In genomic region chr12:6573001-6573400, GRCh38 we compare ENCODE assay signal across 19 cellular contexts. TPM values are rescaled to one million over a fixed set of nuclear protein-coding genes. Genes with fewer than 3 reads are reported as not detected.
DNase-seq lines count a peak whose midpoint lies in the region; ATAC-seq and TF ChIP-seq lines count a peak whose summit lies in the region.
"Had no signal": no experiment of that assay in that cellular context is flagged by ENCODE, and none has a peak within 500 bp of the region (broad histone marks: within the 10 kb centered on the region; RNA-seq: fewer than 3 reads in every experiment).

No MANE protein-coding gene starts in this region.

- H3K27me3 ChIP-seq in body of pancreas, result no peaks in the 10 kb centered on the region

- no peaks in the 10 kb centered on the region for H3K27me3 Mint-ChIP-seq in activated CD4-positive, alpha-beta memory T cell treated with anti-CD3 and anti-CD28 coated beads for 36 hours
- no peaks in the 10 kb centered on the region for H3K27me3 Mint-ChIP-seq in activated CD4-positive, alpha-beta memory T cell treated with anti-CD3 and anti-CD28 coated beads, Interleukin-2, amount 10 ng/mL, durations not matched to agents 7 days and 5 days
- no peaks in the 10 kb centered on the region for H3K27me3 Mint-ChIP-seq in stimulated activated naive CD8-positive, alpha-beta T cell treated with anti-CD3 and anti-CD28 coated beads, Interleukin-15, Interleukin-2, amounts not matched to agents 100 ng/mL and 50 ng/mL, for 24 hours
- no peaks in the 10 kb centered on the region for H3K27me3 Mint-ChIP-seq in stimulated activated naive CD8-positive, alpha-beta T cell treated with anti-CD3 and anti-CD28 coated beads, Interleukin-15, amount 100 ng/mL, for 72 hours
- H3K27me3 Mint-ChIP-seq in glutamatergic neuron (ENCODE audit: unreplicated experiment), result peaks cover 1% of the 10 kb centered on the region

- H3K4me3 ChIP-seq in body of pancreas, result no peak overlapping the region
- H3K4me3 ChIP-seq: GM23248 had no signal

- DNase-seq in activated CD4-positive, alpha-beta memory T cell treated with anti-CD3 and anti-CD28 coated beads for 36 hours, result no peak
- DNase-seq in activated CD4-positive, alpha-beta memory T cell treated with anti-CD3 and anti-CD28 coated beads, Interleukin-2, amount 10 ng/mL, durations not matched to agents 7 days and 5 days, result no peak
- no peak for DNase-seq in stimulated activated naive CD8-positive, alpha-beta T cell treated with anti-CD3 and anti-CD28 coated beads, Interleukin-15, amount 100 ng/mL, for 72 hours
- no peak for DNase-seq in glutamatergic neuron
- DNase-seq in GM19240 (ENCODE audit: insufficient read length, low spot score), result no peak
- DNase-seq in inferior parietal cortex (ENCODE audit: extremely low spot score), result no peak
- no peak for DNase-seq in body of pancreas
- DNase-seq: C1 segment of cervical spinal cord, DND-41, GDM1, GM23248, HCEC 1CT, NCI-H1048, NCI-H146, NCI-H2081 treated with DMSO at 0.1 percent for 48 hours, NCI-H226, NCI-H526 treated with DMSO at 0.1 percent for 48 hours, SHP77 had no signal

- POLR2A ChIA-PET in activated CD4-positive, alpha-beta memory T cell treated with anti-CD3 and anti-CD28 coated beads for 36 hours (lab: Charles Lee), result no interaction called here
- POLR2A ChIA-PET in activated CD4-positive, alpha-beta memory T cell treated with anti-CD3 and anti-CD28 coated beads, Interleukin-2, amount 10 ng/mL, durations not matched to agents 7 days and 5 days (lab: Charles Lee), result interaction anchor here (1.6 kb wide), 1 partner anchor 33 kb away, joined by 6 read pairs; no protein-coding TSS in a partner anchor

- 84 to 93% methylated on average over 8 of the region's 8 CpGs for WGBS in body of pancreas, 2 donors

- H3K4me1 Mint-ChIP-seq in activated CD4-positive, alpha-beta memory T cell treated with anti-CD3 and anti-CD28 coated beads for 36 hours (ENCODE audit: low read depth), result peaks cover 52% of the 10 kb centered on the region
- H3K4me1 Mint-ChIP-seq in activated CD4-positive, alpha-beta memory T cell treated with anti-CD3 and anti-CD28 coated beads, Interleukin-2, amount 10 ng/mL, durations not matched to agents 7 days and 5 days, result peaks cover 47% of the 10 kb centered on the region
- H3K4me1 Mint-ChIP-seq in stimulated activated naive CD8-positive, alpha-beta T cell treated with anti-CD3 and anti-CD28 coated beads, Interleukin-15, Interleukin-2, amounts not matched to agents 100 ng/mL and 50 ng/mL, for 24 hours (ENCODE audit: low read depth), result peaks cover 37% of the 10 kb centered on the region
- peaks cover 28% of the 10 kb centered on the region for H3K4me1 Mint-ChIP-seq in stimulated activated naive CD8-positive, alpha-beta T cell treated with anti-CD3 and anti-CD28 coated beads, Interleukin-15, amount 100 ng/mL, for 72 hours
- H3K4me1 Mint-ChIP-seq in glutamatergic neuron (ENCODE audit: low read depth, unreplicated experiment), result peaks cover 11% of the 10 kb centered on the region

- H3K4me1 ChIP-seq in body of pancreas, result peaks cover 17% of the 10 kb centered on the region

- H3K27ac Mint-ChIP-seq in activated CD4-positive, alpha-beta memory T cell treated with anti-CD3 and anti-CD28 coated beads for 36 hours, result peak overlapping the region; percentile 47
- no peak overlapping the region for H3K27ac Mint-ChIP-seq in activated CD4-positive, alpha-beta memory T cell treated with anti-CD3 and anti-CD28 coated beads, Interleukin-2, amount 10 ng/mL, durations not matched to agents 7 days and 5 days
- peak overlapping the region; percentile 31 for H3K27ac Mint-ChIP-seq in stimulated activated naive CD8-positive, alpha-beta T cell treated with anti-CD3 and anti-CD28 coated beads, Interleukin-15, Interleukin-2, amounts not matched to agents 100 ng/mL and 50 ng/mL, for 24 hours
- H3K27ac Mint-ChIP-seq in stimulated activated naive CD8-positive, alpha-beta T cell treated with anti-CD3 and anti-CD28 coated beads, Interleukin-15, amount 100 ng/mL, for 72 hours, result no peak overlapping the region
- H3K27ac Mint-ChIP-seq in glutamatergic neuron (ENCODE audit: unreplicated experiment), result no peak overlapping the region

- no peak overlapping the region for H3K4me3 Mint-ChIP-seq in activated CD4-positive, alpha-beta memory T cell treated with anti-CD3 and anti-CD28 coated beads for 36 hours
- no peak overlapping the region for H3K4me3 Mint-ChIP-seq in activated CD4-positive, alpha-beta memory T cell treated with anti-CD3 and anti-CD28 coated beads, Interleukin-2, amount 10 ng/mL, durations not matched to agents 7 days and 5 days
- no peak overlapping the region for H3K4me3 Mint-ChIP-seq in stimulated activated naive CD8-positive, alpha-beta T cell treated with anti-CD3 and anti-CD28 coated beads, Interleukin-15, Interleukin-2, amounts not matched to agents 100 ng/mL and 50 ng/mL, for 24 hours
- H3K4me3 Mint-ChIP-seq in stimulated activated naive CD8-positive, alpha-beta T cell treated with anti-CD3 and anti-CD28 coated beads, Interleukin-15, amount 100 ng/mL, for 72 hours, result no peak overlapping the region
- peak overlapping the region; percentile 14 for H3K4me3 Mint-ChIP-seq in glutamatergic neuron (ENCODE audit: unreplicated experiment)

- no peak overlapping the region for H3K27ac ChIP-seq in body of pancreas
- H3K27ac ChIP-seq: GM23248 had no signal

- peaks cover 63% of the 10 kb centered on the region for H3K36me3 Mint-ChIP-seq in activated CD4-positive, alpha-beta memory T cell treated with anti-CD3 and anti-CD28 coated beads for 36 hours
- peaks cover 71% of the 10 kb centered on the region for H3K36me3 Mint-ChIP-seq in activated CD4-positive, alpha-beta memory T cell treated with anti-CD3 and anti-CD28 coated beads, Interleukin-2, amount 10 ng/mL, durations not matched to agents 7 days and 5 days (ENCODE audit: low read depth)
- peaks cover 74% of the 10 kb centered on the region for H3K36me3 Mint-ChIP-seq in stimulated activated naive CD8-positive, alpha-beta T cell treated with anti-CD3 and anti-CD28 coated beads, Interleukin-15, Interleukin-2, amounts not matched to agents 100 ng/mL and 50 ng/mL, for 24 hours (ENCODE audit: low read depth)
- H3K36me3 Mint-ChIP-seq in glutamatergic neuron (ENCODE audit: unreplicated experiment), result peaks cover 5% of the 10 kb centered on the region

- H3K9me3 ChIP-seq in body of pancreas, result no peaks in the 10 kb centered on the region

- no peak for TF ChIP-seq POLR2A in body of pancreas (IDR thresholded peaks at IDR 0.05)

- TF ChIP-seq CTCF in glutamatergic neuron (IDR thresholded peaks at IDR 0.05; ENCODE audit: partially characterized antibody, unreplicated experiment) (no peak), body of pancreas (IDR thresholded peaks at IDR 0.05) (no peak)

- no peak for ATAC-seq in stimulated activated naive CD8-positive, alpha-beta T cell treated with anti-CD3 and anti-CD28 coated beads, Interleukin-15, amount 100 ng/mL, for 72 hours
- no peak for ATAC-seq in body of pancreas

- CTCF ChIA-PET in activated CD4-positive, alpha-beta memory T cell treated with anti-CD3 and anti-CD28 coated beads for 36 hours (lab: Charles Lee), result interaction anchor here (1.1 to 1.3 kb wide), 2 partner anchors 9 to 19 kb away, joined by 5 to 8 read pairs; no protein-coding TSS in a partner anchor
- CTCF ChIA-PET in activated CD4-positive, alpha-beta memory T cell treated with anti-CD3 and anti-CD28 coated beads, Interleukin-2, amount 10 ng/mL, durations not matched to agents 7 days and 5 days (lab: Charles Lee), result interaction anchor here (0.9 kb wide), 1 partner anchor 19 kb away, joined by 4 read pairs; no protein-coding TSS in a partner anchor

- peaks cover 15 to 49% of the 10 kb centered on the region in 2 donors for H3K36me3 ChIP-seq in body of pancreas (replicated peaks in 1 of 2; ENCODE audit: insufficient read depth in 1 of 2, low read depth in 2 of 2)

- intact Hi-C loops in activated CD4-positive, alpha-beta memory T cell treated with anti-CD3 and anti-CD28 coated beads for 36 hours (cut with micrococcal nuclease), result no loop called here
- intact Hi-C loops in body of pancreas (cut with DNase I), result no loop called here

- H3K9me3 Mint-ChIP-seq in activated CD4-positive, alpha-beta memory T cell treated with anti-CD3 and anti-CD28 coated beads for 36 hours, result no peaks in the 10 kb centered on the region
- no peaks in the 10 kb centered on the region for H3K9me3 Mint-ChIP-seq in activated CD4-positive, alpha-beta memory T cell treated with anti-CD3 and anti-CD28 coated beads, Interleukin-2, amount 10 ng/mL, durations not matched to agents 7 days and 5 days
- no peaks in the 10 kb centered on the region for H3K9me3 Mint-ChIP-seq in stimulated activated naive CD8-positive, alpha-beta T cell treated with anti-CD3 and anti-CD28 coated beads, Interleukin-15, Interleukin-2, amounts not matched to agents 100 ng/mL and 50 ng/mL, for 24 hours
- no peaks in the 10 kb centered on the region for H3K9me3 Mint-ChIP-seq in stimulated activated naive CD8-positive, alpha-beta T cell treated with anti-CD3 and anti-CD28 coated beads, Interleukin-15, amount 100 ng/mL, for 72 hours
- peaks cover 18% of the 10 kb centered on the region for H3K9me3 Mint-ChIP-seq in glutamatergic neuron (ENCODE audit: unreplicated experiment)

RNA-seq across cellular contexts. Expression of gene NOP2, which starts 4.9 kb away (rescaled TPM):
- total RNA-seq in activated CD4-positive, alpha-beta memory T cell treated with anti-CD3 and anti-CD28 coated beads for 36 hours, result 10 to 100 TPM; 74.9 to 82.2 TPM
- total RNA-seq in activated CD4-positive, alpha-beta memory T cell treated with anti-CD3 and anti-CD28 coated beads, Interleukin-2, amount 10 ng/mL, durations not matched to agents 7 days and 5 days, result 10 to 100 TPM; 46.5 to 50.9 TPM
- total RNA-seq in glutamatergic neuron (ENCODE audit: unreplicated experiment) (53.5 TPM), body of pancreas (10 to 100 TPM; 10.9 to 83.1 TPM)

RNA-seq across cellular contexts. Expression of gene IFFO1, which starts 17.2 kb away (rescaled TPM):
- total RNA-seq in activated CD4-positive, alpha-beta memory T cell treated with anti-CD3 and anti-CD28 coated beads for 36 hours, result 10 to 100 TPM; 10.9 to 12.4 TPM
- total RNA-seq in activated CD4-positive, alpha-beta memory T cell treated with anti-CD3 and anti-CD28 coated beads, Interleukin-2, amount 10 ng/mL, durations not matched to agents 7 days and 5 days, result 10 to 100 TPM; 23.1 to 23.6 TPM
- 50.3 TPM for total RNA-seq in glutamatergic neuron (ENCODE audit: unreplicated experiment)
- total RNA-seq in body of pancreas, result 10 to 100 TPM; 11.4 to 13.2 TPM

RNA-seq across cellular contexts. Expression of gene CHD4, which starts 34.2 kb away (rescaled TPM):
- 100 to 1,000 TPM; 302 to 305 TPM for total RNA-seq in activated CD4-positive, alpha-beta memory T cell treated with anti-CD3 and anti-CD28 coated beads for 36 hours
- 100 to 1,000 TPM; 223 to 234 TPM for total RNA-seq in activated CD4-positive, alpha-beta memory T cell treated with anti-CD3 and anti-CD28 coated beads, Interleukin-2, amount 10 ng/mL, durations not matched to agents 7 days and 5 days
- 957 TPM for total RNA-seq in glutamatergic neuron (ENCODE audit: unreplicated experiment)
- total RNA-seq in body of pancreas, result 100 to 1,000 TPM; 114 to 122 TPM

RNA-seq across cellular contexts. Expression of gene GAPDH, which starts 38.7 kb away (rescaled TPM):
- total RNA-seq in activated CD4-positive, alpha-beta memory T cell treated with anti-CD3 and anti-CD28 coated beads for 36 hours, result 1,000 to 10,000 TPM; 5,823 to 5,836 TPM
- total RNA-seq in activated CD4-positive, alpha-beta memory T cell treated with anti-CD3 and anti-CD28 coated beads, Interleukin-2, amount 10 ng/mL, durations not matched to agents 7 days and 5 days, result 1,000 to 10,000 TPM; 5,691 to 5,753 TPM
- total RNA-seq in glutamatergic neuron (ENCODE audit: unreplicated experiment) (2,124 TPM), body of pancreas (100 to 1,000 TPM; 311 to 476 TPM)

Comparison
In these comparisons a context has a peak if more than half of its experiments do, and no peak if none do; other contexts are left out.
1. H3K27ac Mint-ChIP-seq: peak in activated CD4-positive, alpha-beta memory T cell treated with anti-CD3 and anti-CD28 coated beads for 36 hours (single experiment) and stimulated activated naive CD8-positive, alpha-beta T cell treated with anti-CD3 and anti-CD28 coated beads, Interleukin-15, Interleukin-2, amounts not matched to agents 100 ng/mL and 50 ng/mL, for 24 hours (single experiment); none in activated CD4-positive, alpha-beta memory T cell treated with anti-CD3 and anti-CD28 coated beads, Interleukin-2, amount 10 ng/mL, durations not matched to agents 7 days and 5 days (single experiment), stimulated activated naive CD8-positive, alpha-beta T cell treated with anti-CD3 and anti-CD28 coated beads, Interleukin-15, amount 100 ng/mL, for 72 hours (0 of 2) and glutamatergic neuron (single experiment).